In the genomic region with DNA sequence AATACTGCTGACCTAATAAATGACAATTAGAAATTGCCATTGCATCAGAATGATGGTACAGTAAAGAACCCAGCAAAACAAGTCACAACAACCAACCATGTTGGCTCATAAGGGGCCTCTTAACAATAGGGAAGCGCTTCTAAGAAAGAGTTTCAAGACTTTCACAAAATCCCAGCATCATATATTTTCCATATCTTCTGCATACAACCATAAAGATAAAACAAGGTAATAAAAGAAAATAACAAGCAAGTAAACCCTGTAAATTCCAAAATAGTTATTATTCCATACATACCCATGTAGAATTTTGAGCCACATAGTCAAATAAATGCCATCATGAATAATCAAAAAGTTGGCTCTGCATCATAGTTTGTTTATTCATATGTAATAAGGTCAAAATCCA, we compare ENCODE assay signal across 28 cellular contexts.
"Had no signal": no experiment of that assay in that cellular context is flagged by ENCODE, and none has a peak within 500 bp of the region (broad histone marks: within the 10 kb centered on the region; RNA-seq: fewer than 3 reads in every experiment).

No MANE protein-coding gene starts in this region.

- H3K36me3 ChIP-seq: thoracic aorta, thyroid gland, uterus, vagina had no signal

- H3K4me3 ChIP-seq: stomach, suprapubic skin, testis, thoracic aorta, thyroid gland, tibial artery, tibial nerve, transverse colon, upper lobe of left lung, upper lobe of right lung, uterus, vagina had no signal

- H3K27me3 ChIP-seq: stomach, suprapubic skin, testis, thyroid gland, tibial artery, tibial nerve, transverse colon, upper lobe of left lung, upper lobe of right lung, uterus, vagina had no signal

- H3K27ac ChIP-seq: stomach, suprapubic skin, testis, thoracic aorta, thyroid gland, tibial artery, tibial nerve, transverse colon, upper lobe of left lung, upper lobe of right lung, uterus, vagina had no signal

- H3K27ac Mint-ChIP-seq: stimulated activated effector memory CD8-positive, alpha-beta T cell treated with anti-CD3 and anti-CD28 coated beads, Interleukin-12 subunit alpha, Interleukin-12 subunit beta, amount 100 ng/mL, for 72 hours; stimulated activated memory B cell treated with anti-CD40 and anti-IgM and Interleukin-4, amounts not matched to agents 10 μg/mL and 1 μg/mL and 100 μg/mL, for 72 hours; stimulated activated naive B cell treated with anti-CD40 and anti-IgM and Interleukin-4, amounts not matched to agents 10 μg/mL and 1 μg/mL and 100 μg/mL, for 72 hours; stimulated activated naive CD8-positive, alpha-beta T cell treated with anti-CD3 and anti-CD28 coated beads, Interleukin-15, amount 100 ng/mL, for 72 hours; stimulated activated naive CD8-positive, alpha-beta T cell treated with anti-CD3 and anti-CD28 coated beads, Interleukin-15, Interleukin-2, amounts not matched to agents 100 ng/mL and 50 ng/mL, for 24 hours; type B pancreatic cell had no signal

- DNase-seq: stimulated activated CD4-positive, alpha-beta T cell treated with anti-CD3 and anti-CD28 coated beads, Interleukin-2, amount 100 ng/mL, for 48 hours; stimulated activated CD4-positive, alpha-beta T cell treated with anti-CD3 and anti-CD28 coated beads, Interleukin-4, amount 100 ng/mL, for 1 hour; stimulated activated CD4-positive, alpha-beta T cell treated with anti-CD3 and anti-CD28 coated beads, Interleukin-4, amount 100 ng/mL, for 24 hours; stimulated activated CD4-positive, alpha-beta T cell treated with anti-CD3 and anti-CD28 coated beads, Interleukin-4, amount 100 ng/mL, for 4 hours; stimulated activated CD8-positive, alpha-beta memory T cell treated with anti-CD3 and anti-CD28 coated beads, Interleukin-4, amount 100 ng/mL, for 48 hours; stimulated activated naive B cell treated with anti-CD40 and anti-IgM and Interleukin-4, amounts not matched to agents 10 μg/mL and 1 μg/mL and 100 μg/mL, for 72 hours; stimulated activated naive CD4-positive, alpha-beta T cell; stimulated activated naive CD4-positive, alpha-beta T cell treated with Interleukin-2 at 50 U/mL for 16 hours; stimulated activated naive CD8-positive, alpha-beta T cell treated with anti-CD3 and anti-CD28 coated beads, Interleukin-15, amount 100 ng/mL, for 72 hours; stimulated activated naive CD8-positive, alpha-beta T cell treated with anti-CD3 and anti-CD28 coated beads, Interleukin-15, Interleukin-2, amounts not matched to agents 100 U/mL and 50 U/mL, for 24 hours; stomach; substantia nigra; testis; thyroid gland; tibial artery; transverse colon; trophoblast cell; upper lobe of left lung; upper lobe of right lung; uterus had no signal

- H3K9me3 ChIP-seq: stomach, suprapubic skin, testis, thoracic aorta, thyroid gland, tibial artery, tibial nerve, transverse colon, upper lobe of left lung, upper lobe of right lung, uterus, vagina had no signal

- H3K9me3 Mint-ChIP-seq: stimulated activated effector memory CD8-positive, alpha-beta T cell treated with anti-CD3 and anti-CD28 coated beads, Interleukin-12 subunit alpha, Interleukin-12 subunit beta, amount 100 ng/mL, for 72 hours; stimulated activated memory B cell treated with anti-CD40 and anti-IgM and Interleukin-4, amounts not matched to agents 10 μg/mL and 1 μg/mL and 100 μg/mL, for 72 hours; stimulated activated naive B cell treated with anti-CD40 and anti-IgM and Interleukin-4, amounts not matched to agents 10 μg/mL and 1 μg/mL and 100 μg/mL, for 72 hours; stimulated activated naive CD8-positive, alpha-beta T cell treated with anti-CD3 and anti-CD28 coated beads, Interleukin-15, amount 100 ng/mL, for 72 hours; stimulated activated naive CD8-positive, alpha-beta T cell treated with anti-CD3 and anti-CD28 coated beads, Interleukin-15, Interleukin-2, amounts not matched to agents 100 ng/mL and 50 ng/mL, for 24 hours; type B pancreatic cell had no signal

- ATAC-seq: stimulated activated effector memory CD8-positive, alpha-beta T cell treated with anti-CD3 and anti-CD28 coated beads, Interleukin-12 subunit alpha, Interleukin-12 subunit beta, amount 100 ng/mL, for 72 hours; stimulated activated memory B cell treated with anti-CD40 and anti-IgM and Interleukin-4, amounts not matched to agents 10 μg/mL and 1 μg/mL and 100 μg/mL, for 72 hours; stimulated activated naive B cell treated with anti-CD40 and anti-IgM and Interleukin-4, amounts not matched to agents 10 μg/mL and 1 μg/mL and 100 μg/mL, for 72 hours; stimulated activated naive CD8-positive, alpha-beta T cell treated with anti-CD3 and anti-CD28 coated beads, Interleukin-15, amount 100 ng/mL, for 72 hours; stimulated activated naive CD8-positive, alpha-beta T cell treated with anti-CD3 and anti-CD28 coated beads, Interleukin-15, Interleukin-2, amounts not matched to agents 100 U/mL and 50 U/mL, for 24 hours; upper lobe of right lung had no signal

- H3K4me1 ChIP-seq: stomach, suprapubic skin, testis, thyroid gland, transverse colon, upper lobe of left lung, upper lobe of right lung, uterus, vagina had no signal
